Comparison of ENCODE assay signal across 1 cellular context in the genomic region with DNA sequence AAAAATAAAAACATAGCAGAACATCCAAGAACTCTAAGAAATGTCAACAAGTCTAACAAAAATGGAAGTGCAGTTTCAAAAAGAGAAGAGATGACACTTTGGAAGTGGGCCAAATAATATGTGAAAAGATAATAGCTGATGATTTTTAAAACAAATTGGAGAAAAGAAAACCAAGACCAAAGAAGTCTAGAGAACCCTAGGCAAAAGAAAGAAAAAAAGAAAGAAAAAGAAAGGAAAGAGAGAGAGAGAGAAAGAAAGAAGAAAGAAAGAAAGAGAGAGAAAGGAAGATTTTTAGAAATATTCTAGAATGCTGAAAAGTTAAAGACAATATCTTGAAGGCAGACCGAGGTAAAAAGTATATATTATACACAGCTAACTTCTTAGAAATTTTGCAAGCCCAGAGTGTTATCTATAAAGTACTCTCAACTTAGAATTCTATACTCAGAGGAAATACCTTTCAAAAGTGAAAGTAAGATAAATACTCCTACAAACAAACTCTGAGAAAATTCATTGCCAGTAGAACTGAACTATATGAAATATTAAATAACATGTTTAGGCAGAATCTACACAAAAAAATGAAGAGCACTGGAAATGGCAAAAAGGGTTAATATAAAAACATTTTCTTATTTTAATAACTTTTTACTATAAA.
TF ChIP-seq lines count a peak whose summit lies in the region.

No MANE protein-coding gene starts in this region.

TF ChIP-seq in HCT116, 20 proteins besides CTCF, POLR2A, EP300 and RAD21 (continued from another document):
- TF ChIP-seq CBX3 (IDR thresholded peaks at IDR 0.05; ENCODE audit: low read depth), result no peak
- no peak for TF ChIP-seq CEBPB (IDR thresholded peaks at IDR 0.05; ENCODE audit: low read depth)
- TF ChIP-seq, protein P1, sequence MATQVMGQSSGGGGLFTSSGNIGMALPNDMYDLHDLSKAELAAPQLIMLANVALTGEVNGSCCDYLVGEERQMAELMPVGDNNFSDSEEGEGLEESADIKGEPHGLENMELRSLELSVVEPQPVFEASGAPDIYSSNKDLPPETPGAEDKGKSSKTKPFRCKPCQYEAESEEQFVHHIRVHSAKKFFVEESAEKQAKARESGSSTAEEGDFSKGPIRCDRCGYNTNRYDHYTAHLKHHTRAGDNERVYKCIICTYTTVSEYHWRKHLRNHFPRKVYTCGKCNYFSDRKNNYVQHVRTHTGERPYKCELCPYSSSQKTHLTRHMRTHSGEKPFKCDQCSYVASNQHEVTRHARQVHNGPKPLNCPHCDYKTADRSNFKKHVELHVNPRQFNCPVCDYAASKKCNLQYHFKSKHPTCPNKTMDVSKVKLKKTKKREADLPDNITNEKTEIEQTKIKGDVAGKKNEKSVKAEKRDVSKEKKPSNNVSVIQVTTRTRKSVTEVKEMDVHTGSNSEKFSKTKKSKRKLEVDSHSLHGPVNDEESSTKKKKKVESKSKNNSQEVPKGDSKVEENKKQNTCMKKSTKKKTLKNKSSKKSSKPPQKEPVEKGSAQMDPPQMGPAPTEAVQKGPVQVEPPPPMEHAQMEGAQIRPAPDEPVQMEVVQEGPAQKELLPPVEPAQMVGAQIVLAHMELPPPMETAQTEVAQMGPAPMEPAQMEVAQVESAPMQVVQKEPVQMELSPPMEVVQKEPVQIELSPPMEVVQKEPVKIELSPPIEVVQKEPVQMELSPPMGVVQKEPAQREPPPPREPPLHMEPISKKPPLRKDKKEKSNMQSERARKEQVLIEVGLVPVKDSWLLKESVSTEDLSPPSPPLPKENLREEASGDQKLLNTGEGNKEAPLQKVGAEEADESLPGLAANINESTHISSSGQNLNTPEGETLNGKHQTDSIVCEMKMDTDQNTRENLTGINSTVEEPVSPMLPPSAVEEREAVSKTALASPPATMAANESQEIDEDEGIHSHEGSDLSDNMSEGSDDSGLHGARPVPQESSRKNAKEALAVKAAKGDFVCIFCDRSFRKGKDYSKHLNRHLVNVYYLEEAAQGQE (IDR thresholded peaks at IDR 0.05; ENCODE audit: low read depth), result no peak
- TF ChIP-seq, protein P2, sequence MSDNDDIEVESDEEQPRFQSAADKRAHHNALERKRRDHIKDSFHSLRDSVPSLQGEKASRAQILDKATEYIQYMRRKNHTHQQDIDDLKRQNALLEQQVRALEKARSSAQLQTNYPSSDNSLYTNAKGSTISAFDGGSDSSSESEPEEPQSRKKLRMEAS (IDR thresholded peaks at IDR 0.05), result no peak
- TF ChIP-seq SRF (IDR thresholded peaks at IDR 0.05; ENCODE audit: low read depth), result no peak
- TF ChIP-seq EZH2 (IDR thresholded peaks at IDR 0.05), result no peak
- TF ChIP-seq, protein P3, sequence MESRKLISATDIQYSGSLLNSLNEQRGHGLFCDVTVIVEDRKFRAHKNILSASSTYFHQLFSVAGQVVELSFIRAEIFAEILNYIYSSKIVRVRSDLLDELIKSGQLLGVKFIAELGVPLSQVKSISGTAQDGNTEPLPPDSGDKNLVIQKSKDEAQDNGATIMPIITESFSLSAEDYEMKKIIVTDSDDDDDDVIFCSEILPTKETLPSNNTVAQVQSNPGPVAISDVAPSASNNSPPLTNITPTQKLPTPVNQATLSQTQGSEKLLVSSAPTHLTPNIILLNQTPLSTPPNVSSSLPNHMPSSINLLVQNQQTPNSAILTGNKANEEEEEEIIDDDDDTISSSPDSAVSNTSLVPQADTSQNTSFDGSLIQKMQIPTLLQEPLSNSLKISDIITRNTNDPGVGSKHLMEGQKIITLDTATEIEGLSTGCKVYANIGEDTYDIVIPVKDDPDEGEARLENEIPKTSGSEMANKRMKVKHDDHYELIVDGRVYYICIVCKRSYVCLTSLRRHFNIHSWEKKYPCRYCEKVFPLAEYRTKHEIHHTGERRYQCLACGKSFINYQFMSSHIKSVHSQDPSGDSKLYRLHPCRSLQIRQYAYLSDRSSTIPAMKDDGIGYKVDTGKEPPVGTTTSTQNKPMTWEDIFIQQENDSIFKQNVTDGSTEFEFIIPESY (IDR thresholded peaks at IDR 0.05; ENCODE audit: extremely low read depth, insufficient replicate concordance, low read length), result no peak
- no peak for TF ChIP-seq EZH2phosphoT487 (IDR thresholded peaks at IDR 0.05; ENCODE audit: borderline replicate concordance)
- TF ChIP-seq EGR1 (IDR thresholded peaks at IDR 0.05; ENCODE audit: low read depth), result no peak
- no peak for TF ChIP-seq FOSL1 (IDR thresholded peaks at IDR 0.05; ENCODE audit: low read depth)
- TF ChIP-seq, protein P4, sequence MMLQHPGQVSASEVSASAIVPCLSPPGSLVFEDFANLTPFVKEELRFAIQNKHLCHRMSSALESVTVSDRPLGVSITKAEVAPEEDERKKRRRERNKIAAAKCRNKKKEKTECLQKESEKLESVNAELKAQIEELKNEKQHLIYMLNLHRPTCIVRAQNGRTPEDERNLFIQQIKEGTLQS (IDR thresholded peaks at IDR 0.05), result no peak
- TF ChIP-seq ELF1 (IDR thresholded peaks at IDR 0.05; ENCODE audit: borderline replicate concordance, low read depth), result no peak
- TF ChIP-seq SIN3A (IDR thresholded peaks at IDR 0.05; ENCODE audit: low read depth), result no peak
- TF ChIP-seq POLR2AphosphoS5 (IDR thresholded peaks at IDR 0.05; ENCODE audit: low read depth, low read length), result no peak
- TF ChIP-seq SP1 (IDR thresholded peaks at IDR 0.05; ENCODE audit: low read depth), result no peak
- TF ChIP-seq ZFX (IDR thresholded peaks at IDR 0.05), result no peak
- no peak for TF ChIP-seq YY1 (IDR thresholded peaks at IDR 0.05; ENCODE audit: extremely low read depth, insufficient replicate concordance, low read depth, low read length)
- TF ChIP-seq TCF7L2 (IDR thresholded peaks at IDR 0.05; ENCODE audit: borderline replicate concordance, extremely low read depth, insufficient read depth, insufficient read length), result no peak
